ENCODE assay signal across 27 cellular contexts in the genomic region with DNA sequence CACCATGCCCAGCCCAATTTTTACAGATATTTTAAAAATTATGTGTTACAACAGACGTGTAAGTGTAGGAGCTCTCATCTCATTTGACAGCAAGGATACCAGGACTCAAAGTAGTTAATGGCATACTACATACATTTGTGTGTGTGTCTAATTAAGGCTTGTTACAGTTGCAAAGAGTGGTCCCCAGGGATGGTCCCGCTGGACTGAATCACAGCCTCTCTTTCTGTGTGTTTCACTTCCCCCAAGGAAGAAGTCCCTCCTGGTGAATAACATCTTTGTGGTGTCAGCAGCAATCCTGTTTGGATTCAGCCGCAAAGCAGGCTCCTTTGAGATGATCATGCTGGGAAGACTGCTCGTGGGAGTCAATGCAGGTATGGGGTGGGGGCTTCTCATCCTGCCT. TPM values are rescaled to one million over a fixed set of nuclear protein-coding genes. Genes with fewer than 3 reads are reported as not detected.
DNase-seq lines count a peak whose midpoint lies in the region; ATAC-seq, FAIRE-seq and TF ChIP-seq lines count a peak whose summit lies in the region.
"Had no signal": no experiment of that assay in that cellular context is flagged by ENCODE, and none has a peak within 500 bp of the region (broad histone marks: within the 10 kb centered on the region; RNA-seq: fewer than 3 reads in every experiment).

No MANE protein-coding gene starts in this region.

- no peak for DNase-seq in GM12891 (ENCODE audit: insufficient read length, low spot score)
- DNase-seq in NCI-H1436 treated with DMSO at 0.1 percent for 48 hours (lab: John Stamatoyannopoulos, UW), result peak; percentile 9
- DNase-seq in fibroblast of mammary gland (ENCODE audit: low read depth), result peak; percentile 25
- no peak for DNase-seq in heart left ventricle
- no peak for DNase-seq in caudate nucleus (lab: John Stamatoyannopoulos, UW)
- no peak for DNase-seq in superior temporal gyrus (ENCODE audit: extremely low spot score)
- DNase-seq: C1 segment of cervical spinal cord; Caco-2; CD4-positive, alpha-beta memory T cell; DMS 273 treated with DMSO at 0.1 percent for 48 hours; DMS79; GM23248; H7; Kasumi-1; NCI-H1105; NCI-H1694; NCI-H2081; NCI-H446; NCI-H524 treated with DMSO at 0.1 percent for 48 hours; NCI-H82; NK-92 treated with Interleukin-12 subunit alpha and Interleukin-12 subunit beta, amount 100 ng/mL, for 24 hours; PC-3; SJCRH30; T-helper 2 cell had no signal

- H3K9ac ChIP-seq in BLaER1, result peak overlapping the region; percentile 50; the same call in 1 of the 2 replicates
- H3K9ac ChIP-seq: GM23248 had no signal

- no peaks in the 10 kb centered on the region for H4K20me1 ChIP-seq in BLaER1

- H3K9me3 ChIP-seq in BLaER1 (peaks cover 7% of the 10 kb centered on the region; the same call in 1 of the 2 replicates), heart left ventricle (no peaks in the 10 kb centered on the region)
- H3K9me3 ChIP-seq: Caco-2, SJCRH30 had no signal

- FAIRE-seq in GM12891 (lab: Jason Lieb, UNC), result no peak

- H3K4me1 ChIP-seq in BLaER1 (peaks cover 30% of the 10 kb centered on the region), heart left ventricle (peaks cover 0 to 13% (median 0%) of the 10 kb centered on the region in 12 donors)
- H3K4me1 ChIP-seq: Caco-2, SJCRH30 had no signal

- ATAC-seq in heart left ventricle (no peak), GM21360 (IDR thresholded peaks at IDR 0.05; ENCODE audit: unreplicated experiment) (no peak)
- ATAC-seq: PC-3, Right ventricle myocardium inferior had no signal

- WGBS in heart left ventricle, 4 donors, result 87 to 93% (median 91%) methylated on average over 4 of the region's 4 CpGs

- TF ChIP-seq CTCF in fibroblast of mammary gland (conservative IDR thresholded peaks at IDR 0.05; ENCODE audit: control insufficient read depth, insufficient read depth, low read depth, low read length), result no peak
- TF ChIP-seq CTCF in heart left ventricle (IDR thresholded peaks at IDR 0.05), result no peak

- H3K36me3 ChIP-seq in BLaER1 (peaks cover 49% of the 10 kb centered on the region), heart left ventricle (peaks cover 0 to 77% (median 34%) of the 10 kb centered on the region in 9 donors)
- H3K36me3 ChIP-seq: SJCRH30 had no signal

- H3K4me3 ChIP-seq in BLaER1 (no peak overlapping the region), fibroblast of mammary gland (ENCODE audit: control insufficient read depth, low read depth, low read length) (no peak overlapping the region), heart left ventricle (no peak overlapping the region)
- H3K4me3 ChIP-seq: GM23248, SJCRH30 had no signal

- intact Hi-C loops in heart left ventricle (cut with DNase I), result loop anchor here in 1 of 10 donors (5.0 kb wide), 1 partner anchor 197 kb away; no protein-coding TSS in a partner anchor

- no peaks in the 10 kb centered on the region for H3K27me3 ChIP-seq in BLaER1
- H3K27me3 ChIP-seq in heart left ventricle, result no peaks in the 10 kb centered on the region
- H3K27me3 ChIP-seq: SJCRH30 had no signal

- no peak overlapping the region for H3K27ac ChIP-seq in BLaER1
- no peak overlapping the region for H3K27ac ChIP-seq in heart left ventricle
- H3K27ac ChIP-seq in caudate nucleus (ENCODE audit: low read depth, low read length), result no peak overlapping the region
- H3K27ac ChIP-seq: GM23248, SJCRH30 had no signal

- TF ChIP-seq POLR2A in GM12891 (IDR thresholded peaks at IDR 0.05; ENCODE audit: low read depth, low read length) (no peak), heart left ventricle (IDR thresholded peaks at IDR 0.05) (no peak)

- peak overlapping the region; percentile 86 for H3K4me2 ChIP-seq in BLaER1

TF ChIP-seq in GM12891, 5 proteins besides CTCF, POLR2A, EP300 and RAD21:
- TF ChIP-seq SPI1 (IDR thresholded peaks at IDR 0.05; ENCODE audit: low read depth, low read length) (0 out of 2 replicates have a peak, but pooled peaks have one; percentile 5), POU2F2 (IDR thresholded peaks at IDR 0.05; ENCODE audit: low read depth, low read length) (no peak)
TF ChIP-seq in GM12891: peak in this region for 1.

RNA-seq across cellular contexts. Expression of a gene that starts 17.2 kb away (rescaled TPM):
- polyA plus RNA-seq in GM12891 (2012; ENCODE audit: low read depth, missing spikeins), result 9.1 TPM
- total RNA-seq in heart left ventricle, result 10 to 100 TPM; 13.0 to 31.2 (median 18.7) TPM
- 10 to 100 TPM in 1 of 2 donors, 1 to 10 TPM in 1; 8.7 to 30.4 TPM for polyA plus RNA-seq in heart left ventricle

RNA-seq across cellular contexts. Expression of a gene that starts 19.3 kb away (rescaled TPM):
- polyA plus RNA-seq in GM12891 (2012; ENCODE audit: low read depth, missing spikeins), result 1,503 TPM
- total RNA-seq in heart left ventricle, result 100 to 1,000 TPM; 192 to 383 (median 229) TPM
- polyA plus RNA-seq in heart left ventricle, result 100 to 1,000 TPM; 339 to 503 TPM

RNA-seq across cellular contexts. Expression of a gene that starts 36.1 kb away (rescaled TPM):
- polyA plus RNA-seq in GM12891 (2012; ENCODE audit: low read depth, missing spikeins), result 9.4 TPM
- total RNA-seq in heart left ventricle, result 1 to 10 TPM in 7 of 9 donors, under 1 TPM in 2; 0.24 to 2.8 (median 1.7) TPM
- polyA plus RNA-seq in heart left ventricle, result 10 to 100 TPM in 1 of 2 donors, 1 to 10 TPM in 1; 1.4 to 12.7 TPM
- total RNA-seq: PC-3, SJCRH30 had no signal

Comparison
In these comparisons a context has a peak if more than half of its experiments do, and no peak if none do; other contexts are left out.
1. DNase-seq: peak in NCI-H1436 treated with DMSO at 0.1 percent for 48 hours (single experiment) and fibroblast of mammary gland (single experiment); none in GM12891 (single experiment), heart left ventricle (0 of 5), caudate nucleus (0 of 61) and superior temporal gyrus (single experiment).